Comparison of ENCODE assay signal across 11 cellular contexts in genomic region chr15:64009241-64009640, GRCh38. TPM values are rescaled to one million over a fixed set of nuclear protein-coding genes. Genes with fewer than 3 reads are reported as not detected.
DNase-seq lines count a peak whose midpoint lies in the region; ATAC-seq and TF ChIP-seq lines count a peak whose summit lies in the region.
"Had no signal": no experiment of that assay in that cellular context is flagged by ENCODE, and none has a peak within 500 bp of the region (broad histone marks: within the 10 kb centered on the region; RNA-seq: fewer than 3 reads in every experiment).

No MANE protein-coding gene starts in this region.

- H3K27ac ChIP-seq in RWPE1, result peak overlapping the region; percentile 77
- H3K27ac ChIP-seq in H9 (ENCODE audit: insufficient read length, low read depth, low read length), result no peak overlapping the region

- TF ChIP-seq CTCF in Calu3 (IDR thresholded peaks at IDR 0.05; ENCODE audit: unreplicated experiment), result no peak
- no peak for TF ChIP-seq CTCF in RWPE1 (conservative IDR thresholded peaks at IDR 0.05; ENCODE audit: low read depth)
- TF ChIP-seq CTCF in H9 (conservative IDR thresholded peaks at IDR 0.05), result no peak

- H2BK12ac ChIP-seq in H9 (ENCODE audit: insufficient read length, low read depth, low read length), result no peak overlapping the region

- H2AK5ac ChIP-seq in H9 (ENCODE audit: insufficient read length, low read length), result no peak overlapping the region

- CTCF ChIA-PET in Calu3 (lab: Charles Lee), result interaction anchor here (2.7 kb wide), 1 partner anchor 37 kb away, joined by 10 read pairs; the partner anchor contains the start of gene DAPK2
- CTCF ChIA-PET in RWPE1 (lab: Yijun Ruan, JAX), result interaction anchor here (3.5 kb wide), 1 partner anchor 64 kb away, joined by 10 read pairs; no protein-coding TSS in a partner anchor

- H2BK15ac ChIP-seq in H9 (ENCODE audit: low read depth, low read length), result no peak overlapping the region

- H3K4ac ChIP-seq in H9 (ENCODE audit: low read depth, low read length), result no peak overlapping the region

- no peak overlapping the region for H2AFZ ChIP-seq in H9 (ENCODE audit: low read length)

- H3K4me1 Mint-ChIP-seq in Calu3 (ENCODE audit: low read depth, unreplicated experiment) (peaks cover 64% of the 10 kb centered on the region), H9 (peaks cover 24 to 32% of the 10 kb centered on the region in 2 experiments)

- intact Hi-C loops in Calu3 (cut with micrococcal nuclease; ENCODE audit: unreplicated experiment), result no loop called here
- intact Hi-C loops in sciatic nerve (cut with DNase I), result no loop called here

- no peaks in the 10 kb centered on the region for H3K23me2 ChIP-seq in H9 (ENCODE audit: insufficient read length, low read depth, low read length, poor library complexity, severe bottlenecking)

- peak; percentile 60 for ATAC-seq in esophagus mucosa
- ATAC-seq in sciatic nerve, result peak; percentile 80
- no peak for ATAC-seq in SK-N-SH treated with all-trans-retinoic acid at 6 μM for 48 hours
- no peak for ATAC-seq in GM19324 (IDR thresholded peaks at IDR 0.05; ENCODE audit: low FRiP score, unreplicated experiment)

- H3K4me2 ChIP-seq in H9 (ENCODE audit: insufficient read depth, insufficient read length, low read length), result no peak overlapping the region

- no peak overlapping the region for H2BK5ac ChIP-seq in H9 (ENCODE audit: insufficient read length, low read length)

- H3K23ac ChIP-seq in H9 (ENCODE audit: insufficient read length, low read depth, low read length), result no peak overlapping the region

- H3K79me1 ChIP-seq in H9 (ENCODE audit: insufficient read depth, low read depth, low read length, poor library complexity, severe bottlenecking), result no peaks in the 10 kb centered on the region

- no peak overlapping the region for H4K91ac ChIP-seq in H9 (ENCODE audit: insufficient read length, low read depth, low read length)

- DNase-seq in Calu3, result no peak
- DNase-seq in RWPE1 (ENCODE audit: low spot score), result no peak
- DNase-seq in sciatic nerve (ENCODE audit: low spot score), result peak; percentile 54
- DNase-seq in H9, result no peak
- no peak for DNase-seq in islet precursor cell
- DNase-seq: DMS 273 treated with DMSO at 0.1 percent for 48 hours, GOT3, NCI-H774 had no signal

- no peak overlapping the region for H2BK20ac ChIP-seq in H9 (ENCODE audit: low read depth, low read length, poor library complexity, severe bottlenecking)

- peaks cover 2% of the 10 kb centered on the region; the same call in 1 of the 2 replicates for H3K4me1 ChIP-seq in H9 (ENCODE audit: insufficient read depth, low read length)

- H3K79me2 ChIP-seq in H9 (ENCODE audit: insufficient read depth, low read length), result no peaks in the 10 kb centered on the region

- H3K9me3 Mint-ChIP-seq in Calu3 (ENCODE audit: low read depth, unreplicated experiment), result no peaks in the 10 kb centered on the region
- no peaks in the 10 kb centered on the region for H3K9me3 Mint-ChIP-seq in H9

- H3K27ac Mint-ChIP-seq in Calu3 (ENCODE audit: unreplicated experiment), result peak overlapping the region; percentile 45
- peak overlapping the region in 1 of 3 experiments; percentile 51; a peak in 2 of 7 replicates for H3K27ac Mint-ChIP-seq in H9

- no peak overlapping the region for H2BK120ac ChIP-seq in H9 (ENCODE audit: low read depth, low read length, poor library complexity, severe bottlenecking)

- POLR2A ChIA-PET in RWPE1 (lab: Yijun Ruan, JAX; ENCODE audit: low non-redundant PET), result no interaction called here

- no peak overlapping the region for H3K14ac ChIP-seq in H9 (ENCODE audit: insufficient read depth, low read length)

- H3K18ac ChIP-seq in H9 (ENCODE audit: insufficient read length, low read depth, low read length), result no peak overlapping the region

- no peak overlapping the region for H4K8ac ChIP-seq in H9 (replicated peaks; ENCODE audit: insufficient read length, low read depth, low read length)

- no TSS peak for BruUV-seq in Calu3 (replicated peaks; lab: Mats Ljungman, UMichigan)

- H3K27me3 Mint-ChIP-seq in Calu3 (ENCODE audit: unreplicated experiment), result no peaks in the 10 kb centered on the region
- no peaks in the 10 kb centered on the region; the same call in 1 of the 2 replicates for H3K27me3 Mint-ChIP-seq in H9 (ENCODE audit: low read depth)

- WGBS in H9 (ENCODE audit: extremely low coverage, insufficient read length, low lambda C conversion rate), result no CpG with 5 or more reads among the region's 2 CpGs

- no peaks in the 10 kb centered on the region for H3K9me3 ChIP-seq in H9 (ENCODE audit: control insufficient read depth, low read depth, low read length)

- no peak overlapping the region for H4K5ac ChIP-seq in H9 (ENCODE audit: insufficient read length, low read depth, low read length)

- no peak overlapping the region for H3K9ac ChIP-seq in H9 (ENCODE audit: extremely low read depth, insufficient read length, low read length)

- no peak overlapping the region for H3K56ac ChIP-seq in H9 (ENCODE audit: insufficient read length, low read depth, low read length)

- H3K27me3 ChIP-seq in H9 (ENCODE audit: insufficient read depth, low read length), result no peaks in the 10 kb centered on the region

- H4K20me1 ChIP-seq in H9 (ENCODE audit: control insufficient read depth, insufficient read depth, insufficient read length), result no peaks in the 10 kb centered on the region

- peaks cover 6% of the 10 kb centered on the region for H3K36me3 Mint-ChIP-seq in Calu3 (ENCODE audit: insufficient read depth, unreplicated experiment)
- no peaks in the 10 kb centered on the region for H3K36me3 Mint-ChIP-seq in H9 (ENCODE audit: insufficient read depth in 1 of 3, low read depth in 3 of 3)

- no peak overlapping the region for H3T11ph ChIP-seq in H9 (ENCODE audit: low read length)

- H3K4me3 Mint-ChIP-seq in Calu3 (ENCODE audit: low read depth, unreplicated experiment), result no peak overlapping the region
- H3K4me3 Mint-ChIP-seq in H9, result no peak overlapping the region

TF ChIP-seq in SK-N-SH treated with all-trans-retinoic acid at 6 μM for 48 hours, 23 proteins besides CTCF, POLR2A, EP300 and RAD21:
- TF ChIP-seq ZC3H10 (CRISPR knock-in tag; IDR thresholded peaks at IDR 0.05) (no peak), ZFP3 (CRISPR knock-in tag; IDR thresholded peaks at IDR 0.05) (no peak), ZNF565 (CRISPR knock-in tag; conservative IDR thresholded peaks at IDR 0.05; ENCODE audit: low read depth) (no peak), PATZ1 (CRISPR knock-in tag; IDR thresholded peaks at IDR 0.05; ENCODE audit: borderline replicate concordance) (no peak), ZNF8 (CRISPR knock-in tag; IDR thresholded peaks at IDR 0.05) (no peak)

RNA-seq across cellular contexts. Expression of gene DAPK2, which starts 37.0 kb away (rescaled TPM):
- total RNA-seq in Calu3 (2022) (1.1 and 1.5 TPM in 2 replicates), esophagus mucosa (9.6 TPM), sciatic nerve (36.9 TPM), H9 (2021) (3.5 and 4.6 TPM in 2 replicates)

Comparison
In these comparisons a context has a peak if more than half of its experiments do, and no peak if none do; other contexts are left out.
1. ATAC-seq: peak in esophagus mucosa (single experiment) and sciatic nerve (single experiment); none in SK-N-SH treated with all-trans-retinoic acid at 6 μM for 48 hours (single experiment) and GM19324 (single experiment).